In genomic region chr17:7060165-7060890, GRCh38 we compare ENCODE assay signal across 11 cellular contexts. TPM values are rescaled to one million over a fixed set of nuclear protein-coding genes. Genes with fewer than 3 reads are reported as not detected.
DNase-seq lines count a peak whose midpoint lies in the region; ATAC-seq, FAIRE-seq and TF ChIP-seq lines count a peak whose summit lies in the region.
"Had no signal": no experiment of that assay in that cellular context is flagged by ENCODE, and none has a peak within 500 bp of the region (broad histone marks: within the 10 kb centered on the region; RNA-seq: fewer than 3 reads in every experiment).

No MANE protein-coding gene starts in this region.

- no peaks in the 10 kb centered on the region for H3K36me3 Mint-ChIP-seq in WTC11

- CTCF ChIA-PET in WTC11 (lab: Charles Lee), result interaction anchor here (0.6 to 1.1 kb wide), 3 partner anchors 8 to 149 kb away, joined by 3 to 4 read pairs (median 3); no protein-coding TSS in a partner anchor

- H3K4me1 ChIP-seq in skeletal muscle satellite cell (ENCODE audit: control insufficient read depth, insufficient read depth, low read length), result peaks cover 22% of the 10 kb centered on the region

- TF ChIP-seq CTCF in cardiac fibroblast (IDR thresholded peaks at IDR 0.05; ENCODE audit: low read depth, low read length), result no peak
- no peak for TF ChIP-seq CTCF in WTC11 (IDR thresholded peaks at IDR 0.05)

- H3K4me1 Mint-ChIP-seq in WTC11, result no peaks in the 10 kb centered on the region; the same call in 1 of the 2 replicates
- H3K4me1 Mint-ChIP-seq: immature natural killer cell had no signal

- no peak overlapping the region for H3K27ac Mint-ChIP-seq in WTC11
- H3K27ac Mint-ChIP-seq: immature natural killer cell had no signal

- no peaks in the 10 kb centered on the region for H3K36me3 ChIP-seq in skeletal muscle satellite cell (ENCODE audit: insufficient read depth, low read length)

- peak; percentile 83 for FAIRE-seq in H54 (lab: Jason Lieb, UNC)
- FAIRE-seq in frontal cortex (lab: Jason Lieb, UNC), result no peak

- ATAC-seq in WTC11, result no peak
- no peak for ATAC-seq in HG03097 (IDR thresholded peaks at IDR 0.05; ENCODE audit: low FRiP score, unreplicated experiment)

- no peak for TF ChIP-seq POLR2A in H54 (IDR thresholded peaks at IDR 0.05; ENCODE audit: low read depth, low read length)

- POLR2A ChIA-PET in WTC11 (lab: Charles Lee), result interaction anchor here (0.7 kb wide), 1 partner anchor 46 kb away, joined by 3 read pairs; no protein-coding TSS in a partner anchor

- no peaks in the 10 kb centered on the region for H3K9me3 Mint-ChIP-seq in WTC11
- H3K9me3 Mint-ChIP-seq: immature natural killer cell had no signal

- H3K27me3 Mint-ChIP-seq in WTC11 (ENCODE audit: low read depth), result peaks cover 30% of the 10 kb centered on the region

- no peaks in the 10 kb centered on the region for H3K9me3 ChIP-seq in skeletal muscle satellite cell (replicated peaks; ENCODE audit: low read length)

- DNase-seq in H54 (ENCODE audit: insufficient read length, low spot score), result peak; percentile 76
- DNase-seq in RKO (ENCODE audit: low spot score), result peak; percentile 81
- DNase-seq in cardiac fibroblast (ENCODE audit: low read depth in 2 of 2), result peak; percentile 55 to 95
- DNase-seq in WTC11 (ENCODE audit: low spot score), result no peak
- no peak for DNase-seq in superior temporal gyrus (ENCODE audit: extremely low spot score)
- no peak for DNase-seq in frontal cortex (ENCODE audit: low spot score in 2 of 2)
- DNase-seq: immature natural killer cell, KG1, SIG-M5 had no signal

- H3K4me3 ChIP-seq in cardiac fibroblast (replicated peaks in 1 of 2; ENCODE audit: low read depth in 2 of 2, low read length in 2 of 2), result no peak overlapping the region
- no peak overlapping the region for H3K4me3 ChIP-seq in skeletal muscle satellite cell (ENCODE audit: low read length)

- no peak overlapping the region for H3K4me3 Mint-ChIP-seq in WTC11
- H3K4me3 Mint-ChIP-seq: immature natural killer cell had no signal

- H3K9ac ChIP-seq in skeletal muscle satellite cell (ENCODE audit: low read depth, low read length), result no peak overlapping the region

- H3K27me3 ChIP-seq in skeletal muscle satellite cell (ENCODE audit: control insufficient read depth, insufficient read depth, low read length), result peaks cover 22% of the 10 kb centered on the region

- H3K4me2 ChIP-seq in skeletal muscle satellite cell (ENCODE audit: low read length), result peak overlapping the region; percentile 58

TF ChIP-seq in WTC11, 78 proteins besides CTCF, POLR2A, EP300 and RAD21:
- no peak for TF ChIP-seq PREB (CRISPR knock-in tag; IDR thresholded peaks at IDR 0.05; ENCODE audit: borderline replicate concordance)
- no peak for TF ChIP-seq ZNF263 (CRISPR knock-in tag; IDR thresholded peaks at IDR 0.05; ENCODE audit: low read depth)
- TF ChIP-seq E2F4 (CRISPR knock-in tag; IDR thresholded peaks at IDR 0.05; ENCODE audit: borderline replicate concordance, low read depth), result no peak
- TF ChIP-seq ATF2 (CRISPR knock-in tag; IDR thresholded peaks at IDR 0.05; ENCODE audit: borderline replicate concordance, low read depth), result no peak
- no peak for TF ChIP-seq CDX4 (CRISPR knock-in tag; IDR thresholded peaks at IDR 0.05; ENCODE audit: borderline replicate concordance)
- no peak for TF ChIP-seq OVOL2 (CRISPR knock-in tag; IDR thresholded peaks at IDR 0.05; ENCODE audit: borderline replicate concordance)
- TF ChIP-seq RORB (CRISPR knock-in tag; IDR thresholded peaks at IDR 0.05), result no peak
- TF ChIP-seq HMGXB4 (CRISPR knock-in tag; IDR thresholded peaks at IDR 0.05), result no peak
- no peak for TF ChIP-seq IRF1 (CRISPR knock-in tag; IDR thresholded peaks at IDR 0.05)
- no peak for TF ChIP-seq MLX (CRISPR knock-in tag; IDR thresholded peaks at IDR 0.05)
- no peak for TF ChIP-seq NR1H2 (CRISPR knock-in tag; IDR thresholded peaks at IDR 0.05)
- no peak for TF ChIP-seq NFATC4 (CRISPR knock-in tag; IDR thresholded peaks at IDR 0.05)
- TF ChIP-seq ATF1 (CRISPR knock-in tag; IDR thresholded peaks at IDR 0.05), result no peak

RNA-seq across cellular contexts. Expression of gene SLC16A11, which starts 16.4 kb away (rescaled TPM):
- under 0.01 TPM in 1 of 2 replicates, not detected in the other for total RNA-seq in skeletal muscle satellite cell (2012; rRNA removed)
- total RNA-seq in WTC11 (2021) (0.48 to 0.62 TPM (median 0.53 TPM) in 3 replicates), frontal cortex (not detected)

RNA-seq across cellular contexts. Expression of gene CLEC10A, which starts 19.7 kb away (rescaled TPM):
- total RNA-seq in skeletal muscle satellite cell (2012; rRNA removed), result not detected in 2 replicates
- 0.18 TPM in 1 of 3 replicates, not detected in the others for total RNA-seq in WTC11 (2021)
- not detected for total RNA-seq in frontal cortex

RNA-seq across cellular contexts. Expression of gene SLC16A13, which starts 24.5 kb away (rescaled TPM):
- total RNA-seq in skeletal muscle satellite cell (2012; rRNA removed), result 0.76 and 0.87 TPM in 2 replicates
- total RNA-seq in WTC11 (2021) (5.2 to 7.1 TPM (median 6.9 TPM) in 3 replicates), frontal cortex (0.82 TPM)

RNA-seq across cellular contexts. Expression of gene BCL6B, which starts 37.5 kb away (rescaled TPM):
- total RNA-seq in skeletal muscle satellite cell (2012; rRNA removed), result under 0.01 TPM in 1 of 2 replicates, not detected in the other
- total RNA-seq in WTC11 (2021) (11.4 to 13.5 TPM (median 12.3 TPM) in 3 replicates), frontal cortex (2.0 TPM)

RNA-seq across cellular contexts. Expression of gene RNASEK, which starts 47.9 kb away (rescaled TPM):
- 26.2 and 28.4 TPM in 2 replicates for total RNA-seq in skeletal muscle satellite cell (2012; rRNA removed)
- total RNA-seq in WTC11 (2021) (162 to 173 TPM (median 170 TPM) in 3 replicates), frontal cortex (13.5 TPM)

Comparison
In these comparisons a context has a peak if more than half of its experiments do, and no peak if none do; other contexts are left out.
1. DNase-seq: peak in H54 (single experiment), RKO (single experiment) and cardiac fibroblast (2 of 2); none in WTC11 (single experiment), superior temporal gyrus (single experiment) and frontal cortex (0 of 2).